Comparison of ENCODE assay signal across 16 cellular contexts in the genomic region with DNA sequence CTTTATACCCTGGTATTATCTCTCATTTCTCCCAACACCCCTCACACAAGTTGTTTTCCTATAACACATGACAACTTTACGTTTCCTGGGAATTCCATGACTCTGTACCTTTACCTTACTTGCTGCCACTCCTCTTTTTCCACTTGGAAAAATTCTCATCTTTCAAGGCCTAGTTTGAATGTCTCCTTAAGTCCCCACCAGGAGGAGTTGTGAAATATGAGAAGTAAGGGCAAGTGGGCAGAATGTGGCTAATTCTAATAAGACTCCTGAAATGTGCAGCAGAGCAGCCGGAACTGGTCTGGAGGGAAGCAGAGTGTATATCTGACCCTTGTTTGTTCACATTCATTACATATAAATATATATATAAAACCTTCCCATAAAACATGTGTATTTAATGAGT. TPM values are rescaled to one million over a fixed set of nuclear protein-coding genes. Genes with fewer than 3 reads are reported as not detected.
DNase-seq lines count a peak whose midpoint lies in the region; ATAC-seq and TF ChIP-seq lines count a peak whose summit lies in the region.
"Had no signal": no experiment of that assay in that cellular context is flagged by ENCODE, and none has a peak within 500 bp of the region (broad histone marks: within the 10 kb centered on the region; RNA-seq: fewer than 3 reads in every experiment).

No MANE protein-coding gene starts in this region.

- no peak overlapping the region for H2BK20ac ChIP-seq in IMR-90 (ENCODE audit: low read depth, low read length)

- intact Hi-C loops in IMR-90 (cut with micrococcal nuclease) = no loop called here
- intact Hi-C loops in left lung (cut with DNase I) = no loop called here
- intact Hi-C loops in CD14-positive monocyte (cut with micrococcal nuclease) = no loop called here

- no peak overlapping the region for H3K9ac ChIP-seq in IMR-90 (ENCODE audit: low read depth, low read length)

- no peak for TF ChIP-seq RAD21 in IMR-90 (IDR thresholded peaks at IDR 0.05; ENCODE audit: low read length)

- POLR2A ChIA-PET in AG04450 (lab: Yijun Ruan, JAX) = no interaction called here
- POLR2A ChIA-PET in IMR-90 (lab: Charles Lee; ENCODE audit: unreplicated experiment) = no interaction called here

- no peaks in the 10 kb centered on the region for H3K9me3 Mint-ChIP-seq in CD14-positive monocyte
- H3K9me3 Mint-ChIP-seq: activated naive CD8-positive, alpha-beta T cell treated with anti-CD3 and anti-CD28 coated beads, Interleukin-2, amount 50 U/mL, for 24 hours; T-helper 1 cell treated with Interleukin-12 subunit alpha and Interleukin-12 subunit beta and Interleukin-4 antibody, amounts not matched to agents 30 μg/mL and 1 μg/mL, for 36 hours had no signal

- peak; percentile 29 for TF ChIP-seq CTCF in AG04450 (IDR thresholded peaks at IDR 0.05; ENCODE audit: low read depth, low read length)
- 0 out of 2 replicates have a peak, but pooled peaks have one; percentile 14 for TF ChIP-seq CTCF in IMR-90 (conservative IDR thresholded peaks at IDR 0.05; ENCODE audit: low read depth, low read length)
- TF ChIP-seq CTCF in left lung (IDR thresholded peaks at IDR 0.05) = no peak
- TF ChIP-seq CTCF in CD14-positive monocyte (IDR thresholded peaks at IDR 0.05) = no peak

- H2AK9ac ChIP-seq in IMR-90 (replicated peaks; ENCODE audit: low read depth, low read length, poor library complexity) = no peak overlapping the region

- no peaks in the 10 kb centered on the region for H3K4me1 ChIP-seq in IMR-90 (ENCODE audit: control insufficient read depth, insufficient read depth, low read length)
- H3K4me1 ChIP-seq in left lung = peaks cover 0 to 6% of the 10 kb centered on the region in 2 donors
- H3K4me1 ChIP-seq: lower lobe of right lung, Peyer's patch had no signal

- no peak for DNase-seq in AG04450 (ENCODE audit: low read depth, low spot score)
- DNase-seq in IMR-90 = peak; percentile 39
- peak; percentile 24 for DNase-seq in dermis blood vessel endothelial cell
- DNase-seq in left lung = no peak
- DNase-seq in inferior parietal cortex (ENCODE audit: extremely low spot score) = no peak
- DNase-seq in SW 1271 (lab: John Stamatoyannopoulos, UW) = no peak
- DNase-seq in CD14-positive monocyte (ENCODE audit: low spot score) = no peak
- DNase-seq: activated naive CD8-positive, alpha-beta T cell treated with anti-CD3 and anti-CD28 coated beads, Interleukin-2, amount 50 U/mL, for 24 hours; activated T-cell treated with anti-CD3 and anti-CD28 coated beads, Interleukin-2, amount 50 U/mL, for 1 hour; effector CD8-positive, alpha-beta T cell; lower lobe of right lung; NCI-H1048; Peyer's patch had no signal

- ATAC-seq in IMR-90 (ENCODE audit: low read depth) = peak; percentile 51; the same call in 1 of the 2 replicates
- peak; percentile 62 for ATAC-seq in left lung
- ATAC-seq in HG03565 (IDR thresholded peaks at IDR 0.05; ENCODE audit: unreplicated experiment) = no peak
- ATAC-seq: activated naive CD8-positive, alpha-beta T cell treated with anti-CD3 and anti-CD28 coated beads, Interleukin-2, amount 50 U/mL, for 24 hours had no signal

- H4K91ac ChIP-seq in IMR-90 (ENCODE audit: insufficient read depth, low read depth, low read length) = no peak overlapping the region

- BruUV-seq in IMR-90 (replicated peaks; lab: Mats Ljungman, UMichigan) = no TSS peak

- in situ Hi-C loops in IMR-90 (cut with MboI; ENCODE audit: low sequenced_read_pairs) = no loop called here

- no peak overlapping the region for H4K8ac ChIP-seq in IMR-90 (ENCODE audit: low read depth in 2 of 2, low read length in 2 of 2)

- H3K36me3 ChIP-seq in IMR-90 (ENCODE audit: control insufficient read depth, insufficient read depth, low read length) = peaks cover 2% of the 10 kb centered on the region; the same call in 1 of the 2 replicates
- H3K36me3 ChIP-seq in left lung = peaks cover 0 to 15% of the 10 kb centered on the region in 2 donors
- H3K36me3 ChIP-seq: lower lobe of right lung, Peyer's patch had no signal

- dilution Hi-C loops in IMR-90 (cut with HindIII; ENCODE audit: low sequenced_read_pairs, unreplicated experiment) = no loop called here

- H3K4me3 ChIP-seq in AG04450 (ENCODE audit: low read depth, low read length) (no peak overlapping the region), IMR-90 (ENCODE audit: insufficient read depth, low read depth, low read length) (no peak overlapping the region), left lung (no peak overlapping the region)
- H3K4me3 ChIP-seq: lower lobe of right lung, Peyer's patch had no signal

- H3K4me3 Mint-ChIP-seq in CD14-positive monocyte = no peak overlapping the region
- H3K4me3 Mint-ChIP-seq: activated naive CD8-positive, alpha-beta T cell treated with anti-CD3 and anti-CD28 coated beads, Interleukin-2, amount 50 U/mL, for 24 hours; T-helper 1 cell treated with Interleukin-12 subunit alpha and Interleukin-12 subunit beta and Interleukin-4 antibody, amounts not matched to agents 30 μg/mL and 1 μg/mL, for 36 hours had no signal

- peaks cover 23 to 59% of the 10 kb centered on the region in 2 donors for H3K36me3 Mint-ChIP-seq in CD14-positive monocyte

- H3K18ac ChIP-seq in IMR-90 (ENCODE audit: low read depth, low read length) = no peak overlapping the region

- no peaks in the 10 kb centered on the region for H3K9me3 ChIP-seq in AG04450 (ENCODE audit: control insufficient read depth, insufficient read depth, low read length)
- no peaks in the 10 kb centered on the region for H3K9me3 ChIP-seq in IMR-90 (ENCODE audit: control insufficient read depth, insufficient read depth, low read length)
- no peaks in the 10 kb centered on the region for H3K9me3 ChIP-seq in left lung
- H3K9me3 ChIP-seq: lower lobe of right lung, neutrophil, Peyer's patch had no signal

- no peak overlapping the region for H2BK120ac ChIP-seq in IMR-90 (ENCODE audit: low read depth, low read length)

- TF ChIP-seq POLR2A in IMR-90 (IDR thresholded peaks at IDR 0.05; ENCODE audit: low read depth, low read length) = no peak

- H3K9me1 ChIP-seq in IMR-90 (ENCODE audit: insufficient read depth, low read length) = 0 out of 2 replicates have a peak, but pooled peaks cover under 1% of the 10 kb centered on the region

- no peaks in the 10 kb centered on the region for H3K27me3 ChIP-seq in AG04450 (ENCODE audit: control insufficient read depth, insufficient read depth, low read length)
- H3K27me3 ChIP-seq in IMR-90 (ENCODE audit: control insufficient read depth, insufficient read depth, low read length) = no peaks in the 10 kb centered on the region
- no peaks in the 10 kb centered on the region for H3K27me3 ChIP-seq in left lung
- H3K27me3 ChIP-seq: neutrophil, Peyer's patch had no signal

- H3K56ac ChIP-seq in IMR-90 (ENCODE audit: extremely low read depth, insufficient read depth, low read length) = no peak overlapping the region

- no peak overlapping the region for H3K27ac ChIP-seq in AG04450 (ENCODE audit: low read depth, low read length)
- H3K27ac ChIP-seq in IMR-90 (ENCODE audit: insufficient read depth, low read length) = no peak overlapping the region
- no peak overlapping the region for H3K27ac ChIP-seq in left lung
- H3K27ac ChIP-seq: lower lobe of right lung, neutrophil, Peyer's patch had no signal

- H3K4me1 Mint-ChIP-seq in CD14-positive monocyte = no peaks in the 10 kb centered on the region
- H3K4me1 Mint-ChIP-seq: activated naive CD8-positive, alpha-beta T cell treated with anti-CD3 and anti-CD28 coated beads, Interleukin-2, amount 50 U/mL, for 24 hours had no signal

- no peaks in the 10 kb centered on the region for H3K27me3 Mint-ChIP-seq in CD14-positive monocyte (ENCODE audit: low read depth in 3 of 3)
- H3K27me3 Mint-ChIP-seq: activated naive CD8-positive, alpha-beta T cell treated with anti-CD3 and anti-CD28 coated beads, Interleukin-2, amount 50 U/mL, for 24 hours had no signal

- no peaks in the 10 kb centered on the region for H3K79me1 ChIP-seq in IMR-90 (ENCODE audit: low read depth in 1 of 2, low read length in 2 of 2)

- H3K27ac Mint-ChIP-seq in CD14-positive monocyte = no peak overlapping the region
- H3K27ac Mint-ChIP-seq: activated naive CD8-positive, alpha-beta T cell treated with anti-CD3 and anti-CD28 coated beads, Interleukin-2, amount 50 U/mL, for 24 hours; T-helper 1 cell treated with Interleukin-12 subunit alpha and Interleukin-12 subunit beta and Interleukin-4 antibody, amounts not matched to agents 30 μg/mL and 1 μg/mL, for 36 hours had no signal

- no peaks in the 10 kb centered on the region for H4K20me1 ChIP-seq in IMR-90 (ENCODE audit: insufficient read depth, low read length)

- H2AFZ ChIP-seq in IMR-90 (replicated peaks; ENCODE audit: low read length, poor library complexity) = no peak overlapping the region

- no peak overlapping the region for H2BK5ac ChIP-seq in IMR-90 (ENCODE audit: low read depth, low read length, poor library complexity, severe bottlenecking)

- CTCF ChIA-PET in AG04450 (lab: Charles Lee) (no interaction called here), IMR-90 (lab: Yijun Ruan, JAX) (no interaction called here)

- H2BK15ac ChIP-seq in IMR-90 (ENCODE audit: low read depth, low read length) = no peak overlapping the region

- no peak overlapping the region for H4K5ac ChIP-seq in IMR-90 (ENCODE audit: low read depth, low read length)

- no peak overlapping the region for H2AK5ac ChIP-seq in IMR-90 (ENCODE audit: low read depth, low read length)

- no CpG with 5 or more reads among the region's 2 CpGs for WGBS in IMR-90 (ENCODE audit: extremely low coverage in 2 of 2, insufficient read length in 1 of 2), 2 experiments

- no peak overlapping the region for H3K4ac ChIP-seq in IMR-90 (ENCODE audit: low read depth, low read length)

- no peak overlapping the region for H3K14ac ChIP-seq in IMR-90 (replicated peaks; ENCODE audit: low read depth, low read length)

- H3K23ac ChIP-seq in IMR-90 (ENCODE audit: low read depth, low read length) = no peak overlapping the region

- H3K4me2 ChIP-seq in IMR-90 (ENCODE audit: low read depth, low read length) = no peak overlapping the region

TF ChIP-seq in IMR-90, 13 proteins besides CTCF, POLR2A, EP300 and RAD21:
- TF ChIP-seq MAZ (IDR thresholded peaks at IDR 0.05; ENCODE audit: borderline replicate concordance, low read depth, low read length) (no peak), CEBPB (IDR thresholded peaks at IDR 0.05; ENCODE audit: low read depth, low read length) (peak; percentile 36; the same call in 1 of the 2 replicates)

RNA-seq across cellular contexts. Expression of gene BRCA1, which starts 39.7 kb away (rescaled TPM):
- polyA plus RNA-seq in AG04450 (2011; rRNA removed) (5.1 and 8.1 TPM in 2 replicates), IMR-90 (2012; rRNA removed) (8.3 and 9.5 TPM in 2 replicates), CD14-positive monocyte (1 to 10 TPM in 1 of 2 donors, under 1 TPM in 1; 0.87 to 1.9 TPM)
- polyA minus RNA-seq in AG04450 (2011; rRNA and poly(A)+ RNA removed) = 15.2 and 17.5 TPM in 2 replicates
- total RNA-seq in IMR-90 (2012; rRNA removed) (17.7 and 20.0 TPM in 2 replicates), dermis blood vessel endothelial cell (10.7 and 29.5 TPM in 2 replicates), left lung (10 to 100 TPM; 10.3 to 17.7 TPM)
- polyA plus RNA-seq in IMR-90 (2012; cell fraction: cytosol; rRNA removed) = 3.0 and 6.3 TPM in 2 replicates
- polyA plus RNA-seq in IMR-90 (2012; cell fraction: nucleus; rRNA removed; ENCODE audit: low replicate concordance) = 4.9 and 7.4 TPM in 2 replicates

Comparison
In these comparisons a context has a peak if more than half of its experiments do, and no peak if none do; other contexts are left out.
1. DNase-seq: peak in IMR-90 (single experiment) and dermis blood vessel endothelial cell (single experiment); none in AG04450 (single experiment), left lung (0 of 2), inferior parietal cortex (single experiment), SW 1271 (0 of 2) and CD14-positive monocyte (single experiment).
2. CTCF ChIP-seq: peak in AG04450 (single experiment) and IMR-90 (single experiment); none in left lung (0 of 2) and CD14-positive monocyte (single experiment).